In the genomic region with DNA sequence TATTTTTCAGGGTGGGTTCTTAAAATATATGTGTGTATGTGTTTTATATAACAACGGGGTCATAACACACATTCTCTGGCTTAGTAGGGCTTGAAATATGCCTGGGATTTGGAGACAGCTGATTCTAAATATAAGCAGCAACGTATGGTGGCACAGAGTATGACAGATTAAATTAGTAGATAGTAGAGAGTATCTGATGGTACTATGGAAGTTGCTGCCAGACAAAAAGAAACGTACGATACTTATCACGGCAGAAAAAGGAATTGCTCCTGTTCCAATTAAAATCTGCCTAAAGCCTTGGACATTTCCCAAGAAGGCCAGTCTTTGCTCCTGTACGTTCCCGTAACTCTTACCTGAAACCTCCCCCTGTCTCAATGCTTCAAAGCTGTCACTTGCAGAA, we compare ENCODE assay signal across 5 cellular contexts.
"Had no signal": no experiment of that assay in that cellular context is flagged by ENCODE, and none has a peak within 500 bp of the region (broad histone marks: within the 10 kb centered on the region; RNA-seq: fewer than 3 reads in every experiment).

No MANE protein-coding gene starts in this region.

- DNase-seq: GM23248, H9, HCEC 1CT, IMR-90 had no signal

- H2AFZ ChIP-seq: GM23248 had no signal

- H3K9ac ChIP-seq: GM23248 had no signal

- H3K27ac ChIP-seq: GM23248 had no signal

- ATAC-seq: K562 had no signal

- H3K4me3 ChIP-seq: GM23248, K562 had no signal
